In genomic region chr21:36639769-36640168, GRCh38 we compare ENCODE assay signal across 17 cellular contexts. TPM values are rescaled to one million over a fixed set of nuclear protein-coding genes. Genes with fewer than 3 reads are reported as not detected.
DNase-seq lines count a peak whose midpoint lies in the region; ATAC-seq and TF ChIP-seq lines count a peak whose summit lies in the region.
"Had no signal": no experiment of that assay in that cellular context is flagged by ENCODE, and none has a peak within 500 bp of the region (broad histone marks: within the 10 kb centered on the region; RNA-seq: fewer than 3 reads in every experiment).

No MANE protein-coding gene starts in this region.

- POLR2A ChIA-PET in HEK293 (lab: Yijun Ruan, JAX): no interaction called here

- H3K36me3 ChIP-seq in BLaER1: peaks cover 6% of the 10 kb centered on the region; the same call in 1 of the 2 replicates
- H3K36me3 ChIP-seq in HEK293 (ENCODE audit: control insufficient read depth in 2 of 2, insufficient read depth in 1 of 2, low read length in 2 of 2): no peaks in the 10 kb centered on the region
- no peaks in the 10 kb centered on the region for H3K36me3 ChIP-seq in SJCRH30
- H3K36me3 ChIP-seq: SJSA1 had no signal

- H3K27me3 Mint-ChIP-seq in natural killer cell (ENCODE audit: low read depth in 2 of 2) (peaks cover 14 to 48% of the 10 kb centered on the region in 2 donors), HFFc6 (ENCODE audit: insufficient read depth) (peaks cover 28% of the 10 kb centered on the region)

- H3K27ac Mint-ChIP-seq in natural killer cell (no peak overlapping the region), HFFc6 (no peak overlapping the region)

- TF ChIP-seq CTCF in HEK293 (tag by site-specific recombination; IDR thresholded peaks at IDR 0.05): no peak
- TF ChIP-seq CTCF in natural killer cell (IDR thresholded peaks at IDR 0.05): no peak
- TF ChIP-seq CTCF in HFFc6 (IDR thresholded peaks at IDR 0.05): no peak

- H3K4me1 ChIP-seq in BLaER1: peaks cover 50% of the 10 kb centered on the region
- H3K4me1 ChIP-seq in HEK293 (ENCODE audit: control insufficient read depth, insufficient read depth, low read length): peaks cover 15% of the 10 kb centered on the region
- H3K4me1 ChIP-seq in SJCRH30: 0 out of 2 replicates have a peak, but pooled peaks cover 3% of the 10 kb centered on the region
- H3K4me1 ChIP-seq: A549, SJSA1 had no signal

- CTCF ChIA-PET in HEK293 (lab: Yijun Ruan, JAX): interaction anchor here (0.7 to 6.2 kb wide), 2 partner anchors 9 to 370 kb away, joined by 3 to 60 read pairs; no protein-coding TSS in a partner anchor

- no peaks in the 10 kb centered on the region for H4K20me1 ChIP-seq in BLaER1

- H3K27ac ChIP-seq in BLaER1 (peak overlapping the region; percentile 61), HEK293 (ENCODE audit: extremely low read depth, low read depth, low read length) (peak overlapping the region; percentile 44; the same call in 1 of the 2 replicates), SJCRH30 (no peak overlapping the region)
- H3K27ac ChIP-seq: A549, GM23248, SJSA1 had no signal

- no peaks in the 10 kb centered on the region for H3K4me1 Mint-ChIP-seq in natural killer cell
- H3K4me1 Mint-ChIP-seq in HFFc6 (ENCODE audit: low read depth): peaks cover 10% of the 10 kb centered on the region

- H3K9me3 ChIP-seq in BLaER1: peaks cover 45% of the 10 kb centered on the region
- no peaks in the 10 kb centered on the region for H3K9me3 ChIP-seq in HEK293 (ENCODE audit: control insufficient read depth, insufficient read depth, low read depth, low read length)
- H3K9me3 ChIP-seq in SJCRH30 (replicated peaks): 0 out of 2 replicates have a peak, but pooled peaks cover 3% of the 10 kb centered on the region
- H3K9me3 ChIP-seq: A549, SJSA1 had no signal

- intact Hi-C loops in natural killer cell (cut with micrococcal nuclease): no loop called here

- H3K9ac ChIP-seq in BLaER1: 0 out of 2 replicates have a peak overlapping the region, but pooled peaks have one; percentile 62
- H3K9ac ChIP-seq: GM23248 had no signal

- ATAC-seq in natural killer cell: no peak
- ATAC-seq: A549 had no signal

- DNase-seq in SJCRH30 (peak in 1 of 2 experiments; percentile 41), islet precursor cell (peak; percentile 18), natural killer cell (no peak), SW 1271 (lab: John Stamatoyannopoulos, UW) (no peak), HFFc6 (no peak)
- no peak for DNase-seq in stimulated activated naive CD4-positive, alpha-beta T cell treated with Interleukin-2 at 50 U/mL for 16 hours (lab: John Stamatoyannopoulos, UW)
- DNase-seq: DMS79, GM23248, HCEC 1CT, KBM-7, NCI-H1436 treated with DMSO at 0.1 percent for 48 hours, NCI-H748 treated with DMSO at 0.1 percent for 48 hours, T-helper 1 cell had no signal

- no peak overlapping the region for H3K4me3 Mint-ChIP-seq in natural killer cell
- H3K4me3 Mint-ChIP-seq in HFFc6: no peak overlapping the region

- H3K27me3 ChIP-seq in BLaER1 (no peaks in the 10 kb centered on the region), SJCRH30 (no peaks in the 10 kb centered on the region)
- H3K27me3 ChIP-seq: SJSA1 had no signal

- peaks cover 0 to 6% of the 10 kb centered on the region in 2 donors for H3K9me3 Mint-ChIP-seq in natural killer cell
- H3K9me3 Mint-ChIP-seq in HFFc6: peaks cover 18% of the 10 kb centered on the region

- peak overlapping the region; percentile 58 for H3K4me3 ChIP-seq in BLaER1
- H3K4me3 ChIP-seq in HEK293 (ENCODE audit: low read depth, low read length): no peak overlapping the region
- H3K4me3 ChIP-seq in SJCRH30: peak overlapping the region; percentile 28
- H3K4me3 ChIP-seq: A549, GM23248, SJSA1 had no signal

- peaks cover 18% of the 10 kb centered on the region for H3K36me3 Mint-ChIP-seq in natural killer cell
- peaks cover 5% of the 10 kb centered on the region; the same call in 1 of the 2 replicates for H3K36me3 Mint-ChIP-seq in HFFc6 (ENCODE audit: low read depth)

- H3K4me2 ChIP-seq in BLaER1: peak overlapping the region; percentile 89
- H3K4me2 ChIP-seq: A549 had no signal

TF ChIP-seq in HEK293, 187 proteins besides CTCF, POLR2A, EP300 and RAD21:
- TF ChIP-seq ATF2 (tag by site-specific recombination; IDR thresholded peaks at IDR 0.05; ENCODE audit: low read depth) (no peak), ZNF514 (tag by site-specific recombination; IDR thresholded peaks at IDR 0.05) (no peak), ZBTB26 (tag by site-specific recombination; optimal IDR thresholded peaks at IDR 0.05) (no peak), ZNF555 (tag by site-specific recombination; conservative IDR thresholded peaks at IDR 0.05) (no peak), SP3 (tag by site-specific recombination; IDR thresholded peaks at IDR 0.05) (no peak), ZNF654 (tag by site-specific recombination; IDR thresholded peaks at IDR 0.05; ENCODE audit: low read depth) (no peak), ZNF248 (tag by site-specific recombination; IDR thresholded peaks at IDR 0.05) (no peak), ZNF335 (tag by site-specific recombination; conservative IDR thresholded peaks at IDR 0.05) (peak; percentile 49; the same call in 1 of the 2 replicates), ZNF704 (tag by site-specific recombination; IDR thresholded peaks at IDR 0.05) (no peak), ZNF274 (IDR thresholded peaks at IDR 0.05; ENCODE audit: low read length) (no peak), ZNF274 (tag by site-specific recombination; IDR thresholded peaks at IDR 0.05; ENCODE audit: borderline replicate concordance) (no peak), ZBTB6 (tag by site-specific recombination; IDR thresholded peaks at IDR 0.05) (no peak), MEIS1 (CRISPR knock-in tag; IDR thresholded peaks at IDR 0.05; ENCODE audit: borderline replicate concordance) (no peak), ZNF148 (tag by site-specific recombination; IDR thresholded peaks at IDR 0.05; ENCODE audit: borderline replicate concordance) (no peak), ZBTB20 (tag by site-specific recombination; IDR thresholded peaks at IDR 0.05) (peak; percentile 55), GLIS2 (tag by site-specific recombination; IDR thresholded peaks at IDR 0.05) (no peak)

RNA-seq across cellular contexts. Expression of gene SIM2, which starts 59.1 kb away (rescaled TPM):
- 0.06 TPM in 1 of 2 replicates, not detected in the other for total RNA-seq in SJCRH30 (2014; rRNA removed; shearing (Covaris generic))
- total RNA-seq in natural killer cell: not detected
- total RNA-seq in HFFc6 (2021; fragmentation: NEBNext Ultra II Directional; extraction: Animal tissue kit (Norgen Biotek cat#: 25700)): not detected
- total RNA-seq: GM23248 had no signal
